23 cellular contexts compared by ENCODE assay signal in the genomic region with DNA sequence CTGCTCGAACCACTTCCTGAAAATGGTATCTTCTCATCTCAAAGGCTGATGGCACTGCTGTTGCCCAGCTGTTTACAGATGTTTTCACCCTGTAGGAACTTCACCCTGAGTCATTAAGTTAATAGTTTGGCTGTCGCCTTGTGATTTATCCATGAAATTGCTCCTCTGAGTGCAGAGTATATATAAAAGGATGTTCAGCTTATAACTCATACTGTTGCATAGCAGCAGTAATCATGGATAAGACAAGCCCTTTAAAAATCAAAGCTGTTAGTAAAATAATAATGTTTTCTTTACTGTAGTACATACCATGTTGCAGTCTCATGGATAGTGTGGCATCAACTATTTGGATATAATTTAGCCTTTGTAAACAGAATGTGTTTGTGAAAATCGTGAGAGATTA.
A peak's percentile ranks its signal among the peaks of the same experiment; 100 is the strongest.
DNase-seq lines count a peak whose midpoint lies in the region; TF ChIP-seq lines count a peak whose summit lies in the region.
"Had no signal": no experiment of that assay in that cellular context is flagged by ENCODE, and none has a peak within 500 bp of the region (broad histone marks: within the 10 kb centered on the region; RNA-seq: fewer than 3 reads in every experiment).

No MANE protein-coding gene starts in this region.

- H3K4me1 ChIP-seq in smooth muscle cell (ENCODE audit: low read depth) = peaks cover 5% of the 10 kb centered on the region
- H3K4me1 ChIP-seq: A549, BLaER1, HAP-1 had no signal

- H3K27me3 Mint-ChIP-seq in activated naive CD4-positive, alpha-beta T cell treated with anti-CD3 and anti-CD28 coated beads, Interleukin-2, amount 10 ng/mL, durations not matched to agents 7 days and 5 days = no peaks in the 10 kb centered on the region
- H3K27me3 Mint-ChIP-seq: CD4-positive, alpha-beta T cell had no signal

- H3K79me2 ChIP-seq in smooth muscle cell (ENCODE audit: low read depth) = no peaks in the 10 kb centered on the region

- no peak overlapping the region for H3K4me3 Mint-ChIP-seq in activated naive CD4-positive, alpha-beta T cell treated with anti-CD3 and anti-CD28 coated beads, Interleukin-2, amount 10 ng/mL, durations not matched to agents 7 days and 5 days
- H3K4me3 Mint-ChIP-seq: CD4-positive, alpha-beta T cell; GM23338 had no signal

- no peaks in the 10 kb centered on the region for H3K27me3 ChIP-seq in smooth muscle cell (ENCODE audit: low read depth)
- H3K27me3 ChIP-seq: BLaER1 had no signal

- DNase-seq in EH (ENCODE audit: low read depth) (peak; percentile 38), LHCN-M2 (ENCODE audit: low read depth) (peak; percentile 55), foreskin fibroblast (peak; percentile 31 to 38), smooth muscle cell (lab: John Stamatoyannopoulos, UW; ENCODE audit: unreplicated experiment) (no peak), NAMALWA (ENCODE audit: low spot score) (no peak)
- DNase-seq in activated naive CD4-positive, alpha-beta T cell treated with anti-CD3 and anti-CD28 coated beads, Interleukin-2, amount 10 ng/mL, durations not matched to agents 7 days and 5 days = no peak
- DNase-seq in stimulated activated CD4-positive, alpha-beta T cell treated with anti-CD3 and anti-CD28 coated beads, Interleukin-1b, Interleukin-23, amount 100 ng/mL, for 48 hours = no peak
- DNase-seq: CD4-positive, alpha-beta T cell; COR-L47; DMS79; KG1; MV-4-11; NCI-H1694 treated with DMSO at 0.1 percent for 48 hours; NCI-H2081 treated with DMSO at 0.1 percent for 48 hours; NCI-H69; SHP77 treated with DMSO at 0.1 percent for 48 hours had no signal

- CTCF ChIA-PET in activated naive CD4-positive, alpha-beta T cell treated with anti-CD3 and anti-CD28 coated beads, Interleukin-2, amount 10 ng/mL, durations not matched to agents 7 days and 5 days (lab: Charles Lee) = no interaction called here

- H3K9ac ChIP-seq in smooth muscle cell (ENCODE audit: low read depth) = no peak overlapping the region
- H3K9ac ChIP-seq: BLaER1 had no signal

- H3F3A ChIP-seq in smooth muscle cell (ENCODE audit: low read depth) = peaks cover 3% of the 10 kb centered on the region

- H3K9me3 ChIP-seq in smooth muscle cell (replicated peaks; ENCODE audit: low read depth) = no peaks in the 10 kb centered on the region
- H3K9me3 ChIP-seq: A549, BLaER1, HAP-1 had no signal

- H2AFZ ChIP-seq in smooth muscle cell (ENCODE audit: low read depth) = no peak overlapping the region
- H2AFZ ChIP-seq: GM23338 had no signal

- no peaks in the 10 kb centered on the region for H3K36me3 ChIP-seq in smooth muscle cell (ENCODE audit: low read depth)
- H3K36me3 ChIP-seq: BLaER1, HAP-1 had no signal

- no peaks in the 10 kb centered on the region for H3K9me3 Mint-ChIP-seq in activated naive CD4-positive, alpha-beta T cell treated with anti-CD3 and anti-CD28 coated beads, Interleukin-2, amount 10 ng/mL, durations not matched to agents 7 days and 5 days
- H3K9me3 Mint-ChIP-seq: CD4-positive, alpha-beta T cell; GM23338 had no signal

- H3K4me3 ChIP-seq in foreskin fibroblast (ENCODE audit: low read depth in 1 of 2, low read length in 2 of 2) = no peak overlapping the region
- no peak overlapping the region for H3K4me3 ChIP-seq in smooth muscle cell
- H3K4me3 ChIP-seq: A549, BLaER1, GM12878, GM23338, HAP-1, SK-N-MC had no signal

- WGBS in smooth muscle cell (ENCODE audit: low lambda C conversion rate) = 25% methylated on average over 3 of the region's 3 CpGs

- H3K27ac ChIP-seq in smooth muscle cell (ENCODE audit: low read depth) = peak overlapping the region; percentile 56
- H3K27ac ChIP-seq: A549, BLaER1, RWPE1, SK-N-MC had no signal

- no peak overlapping the region for H3K27ac Mint-ChIP-seq in activated naive CD4-positive, alpha-beta T cell treated with anti-CD3 and anti-CD28 coated beads, Interleukin-2, amount 10 ng/mL, durations not matched to agents 7 days and 5 days
- H3K27ac Mint-ChIP-seq: CD4-positive, alpha-beta T cell; GM23338 had no signal

- no peak for TF ChIP-seq CTCF in foreskin fibroblast (IDR thresholded peaks at IDR 0.05; ENCODE audit: low read depth, low read length)
- TF ChIP-seq CTCF in smooth muscle cell (IDR thresholded peaks at IDR 0.05; ENCODE audit: borderline replicate concordance, insufficient read depth, poor library complexity, severe bottlenecking) = no peak

- peak overlapping the region; percentile 43 for H3K4me2 ChIP-seq in smooth muscle cell
- H3K4me2 ChIP-seq: A549, BLaER1, GM23338 had no signal

- no peaks in the 10 kb centered on the region for H3K36me3 Mint-ChIP-seq in activated naive CD4-positive, alpha-beta T cell treated with anti-CD3 and anti-CD28 coated beads, Interleukin-2, amount 10 ng/mL, durations not matched to agents 7 days and 5 days

- H3K4me1 Mint-ChIP-seq in activated naive CD4-positive, alpha-beta T cell treated with anti-CD3 and anti-CD28 coated beads, Interleukin-2, amount 10 ng/mL, durations not matched to agents 7 days and 5 days = no peaks in the 10 kb centered on the region

- H4K20me1 ChIP-seq in smooth muscle cell (ENCODE audit: low read depth) = no peaks in the 10 kb centered on the region
- H4K20me1 ChIP-seq: BLaER1 had no signal

Comparison
In these comparisons a context has a peak if more than half of its experiments do, and no peak if none do; other contexts are left out.
1. DNase-seq: peak in EH (single experiment), LHCN-M2 (single experiment) and foreskin fibroblast (2 of 2); none in smooth muscle cell (single experiment), activated naive CD4-positive, alpha-beta T cell treated with anti-CD3 and anti-CD28 coated beads, Interleukin-2, amount 10 ng/mL, durations not matched to agents 7 days and 5 days (single experiment), stimulated activated CD4-positive, alpha-beta T cell treated with anti-CD3 and anti-CD28 coated beads, Interleukin-1b, Interleukin-23, amount 100 ng/mL, for 48 hours (single experiment) and NAMALWA (single experiment).